ENCODE assay signal across 2 cellular contexts in genomic region chr1:19369396-19370090, GRCh38.
TF ChIP-seq lines count a peak whose summit lies in the region.

No MANE protein-coding gene starts in this region.

TF ChIP-seq in SK-N-SH, 30 proteins besides CTCF, POLR2A, EP300 and RAD21 (continued from another document):
- TF ChIP-seq USF1 (IDR thresholded peaks at IDR 0.05; ENCODE audit: borderline replicate concordance, low read depth) (no peak), USF2 (IDR thresholded peaks at IDR 0.05; ENCODE audit: borderline replicate concordance, low read depth, low read length) (no peak), FOXJ3 (CRISPR knock-in tag; IDR thresholded peaks at IDR 0.05) (no peak), EZH2phosphoT487 (IDR thresholded peaks at IDR 0.05; ENCODE audit: borderline replicate concordance, low read depth) (no peak), REST (IDR thresholded peaks at IDR 0.05; ENCODE audit: low read depth, low read length) (no peak)
TF ChIP-seq in SK-N-SH: peak in this region for 0.

TF ChIP-seq in SK-N-SH treated with all-trans-retinoic acid at 6 μM for 48 hours, 23 proteins besides CTCF, POLR2A, EP300 and RAD21 (continued from another document):
- no peak for TF ChIP-seq CREB5 (CRISPR knock-in tag; IDR thresholded peaks at IDR 0.05; ENCODE audit: low read depth)
- TF ChIP-seq TOX (CRISPR knock-in tag; IDR thresholded peaks at IDR 0.05; ENCODE audit: borderline replicate concordance): no peak
